In genomic region chr22:27435839-27436581, GRCh38 we compare ENCODE assay signal across 9 cellular contexts.
DNase-seq lines count a peak whose midpoint lies in the region; ATAC-seq and TF ChIP-seq lines count a peak whose summit lies in the region.
"Had no signal": no experiment of that assay in that cellular context is flagged by ENCODE, and none has a peak within 500 bp of the region (broad histone marks: within the 10 kb centered on the region; RNA-seq: fewer than 3 reads in every experiment).

No MANE protein-coding gene starts in this region.

- TF ChIP-seq CTCF in progenitor cell of endocrine pancreas (IDR thresholded peaks at IDR 0.05; ENCODE audit: unreplicated experiment) = no peak

- H3K4me1 Mint-ChIP-seq in effector memory CD8-positive, alpha-beta T cell (ENCODE audit: low read depth in 2 of 2) = no peaks in the 10 kb centered on the region
- peaks cover 26% of the 10 kb centered on the region for H3K4me1 Mint-ChIP-seq in progenitor cell of endocrine pancreas (ENCODE audit: low read depth)
- H3K4me1 Mint-ChIP-seq: activated naive CD8-positive, alpha-beta T cell treated with anti-CD3 and anti-CD28 coated beads for 36 hours had no signal

- no peak overlapping the region for H3K27ac Mint-ChIP-seq in effector memory CD8-positive, alpha-beta T cell
- no peak overlapping the region for H3K27ac Mint-ChIP-seq in progenitor cell of endocrine pancreas
- H3K27ac Mint-ChIP-seq: activated naive CD8-positive, alpha-beta T cell treated with anti-CD3 and anti-CD28 coated beads for 36 hours had no signal

- H3K27me3 Mint-ChIP-seq in effector memory CD8-positive, alpha-beta T cell = peaks cover 8 to 14% of the 10 kb centered on the region in 2 donors
- peaks cover 3% of the 10 kb centered on the region for H3K27me3 Mint-ChIP-seq in progenitor cell of endocrine pancreas

- DNase-seq in AG08395 (ENCODE audit: low spot score) (peak; percentile 73), NCI-H2171 (lab: John Stamatoyannopoulos, UW) (peak; percentile 54), epidermal melanocyte (ENCODE audit: insufficient read length, low spot score) (peak; percentile 42), lung microvascular endothelial cell (ENCODE audit: low read depth in 2 of 2) (peak; percentile 17 to 53), progenitor cell of endocrine pancreas (ENCODE audit: low spot score, unreplicated experiment) (no peak), foreskin melanocyte (no peak)
- DNase-seq in effector memory CD8-positive, alpha-beta T cell = no peak
- no peak for DNase-seq in activated effector memory CD4-positive, alpha-beta T cell treated with anti-CD3 and anti-CD28 coated beads, Interleukin-2, amount 50 U/mL, for 16 hours
- DNase-seq: activated naive CD8-positive, alpha-beta T cell treated with anti-CD3 and anti-CD28 coated beads for 36 hours had no signal

- H3K4me3 Mint-ChIP-seq in effector memory CD8-positive, alpha-beta T cell = no peak overlapping the region
- H3K4me3 Mint-ChIP-seq in progenitor cell of endocrine pancreas (ENCODE audit: low read depth) = no peak overlapping the region
- H3K4me3 Mint-ChIP-seq: activated naive CD8-positive, alpha-beta T cell treated with anti-CD3 and anti-CD28 coated beads for 36 hours had no signal

- H3K36me3 Mint-ChIP-seq in effector memory CD8-positive, alpha-beta T cell (ENCODE audit: insufficient read depth) = no peaks in the 10 kb centered on the region
- H3K36me3 Mint-ChIP-seq in progenitor cell of endocrine pancreas (ENCODE audit: insufficient read depth) = peaks cover 6% of the 10 kb centered on the region
- H3K36me3 Mint-ChIP-seq: activated naive CD8-positive, alpha-beta T cell treated with anti-CD3 and anti-CD28 coated beads for 36 hours had no signal

- peaks cover 0 to 5% of the 10 kb centered on the region in 2 donors for H3K9me3 Mint-ChIP-seq in effector memory CD8-positive, alpha-beta T cell
- H3K9me3 Mint-ChIP-seq in progenitor cell of endocrine pancreas (ENCODE audit: low read depth) = peaks cover 6% of the 10 kb centered on the region

- no peak for ATAC-seq in effector memory CD8-positive, alpha-beta T cell (replicated peaks)

Comparison
In these comparisons a context has a peak if more than half of its experiments do, and no peak if none do; other contexts are left out.
1. DNase-seq: peak in AG08395 (single experiment), NCI-H2171 (single experiment), epidermal melanocyte (single experiment) and lung microvascular endothelial cell (2 of 2); none in effector memory CD8-positive, alpha-beta T cell (0 of 3), progenitor cell of endocrine pancreas (single experiment), activated effector memory CD4-positive, alpha-beta T cell treated with anti-CD3 and anti-CD28 coated beads, Interleukin-2, amount 50 U/mL, for 16 hours (single experiment) and foreskin melanocyte (single experiment).